ENCODE assay signal across 29 cellular contexts in genomic region chr21:30740462-30740861, GRCh38. TPM values are rescaled to one million over a fixed set of nuclear protein-coding genes. Genes with fewer than 3 reads are reported as not detected.
DNase-seq lines count a peak whose midpoint lies in the region; ATAC-seq, FAIRE-seq and TF ChIP-seq lines count a peak whose summit lies in the region.
"Had no signal": no experiment of that assay in that cellular context is flagged by ENCODE, and none has a peak within 500 bp of the region (broad histone marks: within the 10 kb centered on the region; RNA-seq: fewer than 3 reads in every experiment).

No MANE protein-coding gene starts in this region.

- no peak overlapping the region for H3K4me2 ChIP-seq in HepG2 (ENCODE audit: low read depth, low read length)
- no peak overlapping the region for H3K4me2 ChIP-seq in K562 (ENCODE audit: insufficient read depth, low read length)
- H3K4me2 ChIP-seq: BLaER1 had no signal

- H3K36me3 ChIP-seq in HepG2 (replicated peaks in 1 of 2; ENCODE audit: control insufficient read depth in 1 of 2, insufficient read depth in 2 of 2, low read length in 2 of 2), result no peaks in the 10 kb centered on the region
- no peaks in the 10 kb centered on the region for H3K36me3 ChIP-seq in right lobe of liver
- H3K36me3 ChIP-seq in K562 (ENCODE audit: control insufficient read depth, insufficient read depth, low read length), result no peaks in the 10 kb centered on the region
- H3K36me3 ChIP-seq: BE2C, BLaER1 had no signal

- CTCF ChIA-PET in HepG2 (lab: Yijun Ruan, JAX; ENCODE audit: low intra/inter-chr PET ratio, low total read pairs) (no interaction called here), K562 (lab: Yijun Ruan, JAX; ENCODE audit: low intra/inter-chr PET ratio) (no interaction called here)

- TF ChIP-seq RAD21 in HepG2 (CRISPR knock-in tag; IDR thresholded peaks at IDR 0.05) (no peak), K562 (CRISPR knock-in tag; conservative IDR thresholded peaks at IDR 0.05 in 1 of 2, IDR thresholded peaks at IDR 0.05 in 1 of 2) (no peak)

- in situ Hi-C loops in HepG2 (cut with HindIII; ENCODE audit: extremely low pct_ligation_motif_present, low pct_unique_long_range_greater_than_20kb) (no loop called here), K562 (cut with MboI) (no loop called here)

- TF ChIP-seq EP300 in HepG2 (IDR thresholded peaks at IDR 0.05; ENCODE audit: low read depth in 2 of 2, low read length in 2 of 2) (no peak), HepG2 (CRISPR knock-in tag; IDR thresholded peaks at IDR 0.05; ENCODE audit: borderline replicate concordance) (no peak), K562 (IDR thresholded peaks at IDR 0.05; ENCODE audit: low read length) (no peak)

- POLR2A ChIA-PET in HepG2 (lab: Yijun Ruan, JAX) (no interaction called here), K562 (lab: Yijun Ruan, JAX) (no interaction called here)

- H3K79me2 ChIP-seq in HepG2 (ENCODE audit: insufficient read depth, low read length) (no peaks in the 10 kb centered on the region), K562 (ENCODE audit: control insufficient read depth, insufficient read depth, low read length) (no peaks in the 10 kb centered on the region)

- no peak overlapping the region for H2AFZ ChIP-seq in HepG2 (ENCODE audit: low read length)
- no peak overlapping the region for H2AFZ ChIP-seq in K562 (ENCODE audit: low read depth, low read length)

- no peak overlapping the region for H3K9ac ChIP-seq in HepG2 (ENCODE audit: insufficient read depth, low read depth, low read length)
- H3K9ac ChIP-seq in K562 (ENCODE audit: insufficient read depth in 1 of 2, low read depth in 2 of 2, low read length in 2 of 2), result no peak overlapping the region
- H3K9ac ChIP-seq: BLaER1 had no signal

- ATAC-seq in HepG2, result no peak
- ATAC-seq in right lobe of liver, result no peak
- no peak for ATAC-seq in K562
- ATAC-seq: GM12878 had no signal

- peaks cover 85% of the 10 kb centered on the region for H3K9me3 ChIP-seq in HepG2 (ENCODE audit: low read length)
- no peaks in the 10 kb centered on the region for H3K9me3 ChIP-seq in right lobe of liver
- H3K9me3 ChIP-seq in K562 (replicated peaks; ENCODE audit: control insufficient read depth, insufficient read depth, low read depth, low read length), result peaks cover 3% of the 10 kb centered on the region; the same call in 1 of the 2 replicates
- H3K9me3 ChIP-seq: BE2C, BLaER1 had no signal

- TF ChIP-seq POLR2A in HepG2 (IDR thresholded peaks at IDR 0.05; ENCODE audit: insufficient read depth in 1 of 2, low read depth in 2 of 2, low read length in 2 of 2) (no peak), right lobe of liver (IDR thresholded peaks at IDR 0.05) (no peak), K562 (conservative IDR thresholded peaks at IDR 0.05) (no peak)

- no peak for FAIRE-seq in HepG2 (lab: Jason Lieb, UNC)
- FAIRE-seq in K562 (lab: Jason Lieb, UNC), result no peak
- FAIRE-seq: GM12878, GM12892, GM18507 had no signal

- BruUV-seq in HepG2 (replicated peaks; lab: Mats Ljungman, UMichigan), result no TSS peak
- no TSS peak for BruUV-seq in K562 (replicated peaks; lab: Mats Ljungman, UMichigan)

- H3K4me1 ChIP-seq in HepG2 (ENCODE audit: insufficient read depth, low read length) (no peaks in the 10 kb centered on the region), right lobe of liver (no peaks in the 10 kb centered on the region), K562 (replicated peaks in 1 of 2; ENCODE audit: control insufficient read depth in 2 of 2, insufficient read depth in 2 of 2, low read length in 2 of 2) (no peaks in the 10 kb centered on the region)
- H3K4me1 ChIP-seq: BE2C, BLaER1 had no signal

- H3K27me3 ChIP-seq in HepG2 (ENCODE audit: control insufficient read depth in 1 of 2, insufficient read depth in 2 of 2, low read length in 2 of 2) (no peaks in the 10 kb centered on the region), right lobe of liver (no peaks in the 10 kb centered on the region), K562 (ENCODE audit: control insufficient read depth in 2 of 2, insufficient read depth in 2 of 2, low read length in 2 of 2) (no peaks in the 10 kb centered on the region)
- H3K27me3 ChIP-seq: BE2C, BLaER1 had no signal

- TF ChIP-seq CTCF in HepG2 (CRISPR knock-in tag; IDR thresholded peaks at IDR 0.05), result no peak
- TF ChIP-seq CTCF in right lobe of liver (IDR thresholded peaks at IDR 0.05), result no peak
- TF ChIP-seq CTCF in K562 (IDR thresholded peaks at IDR 0.05 in 2 of 3, conservative IDR thresholded peaks at IDR 0.05 in 1 of 3; ENCODE audit: insufficient read depth in 2 of 3, low read depth in 1 of 3, low read length in 3 of 3), result no peak

- DNase-seq in HepG2 (ENCODE audit: low spot score), result no peak
- DNase-seq in right lobe of liver, result no peak
- DNase-seq in K562 (ENCODE audit: extremely low read depth in 1 of 4, low spot score in 3 of 4), result no peak
- no peak for DNase-seq in activated naive CD4-positive, alpha-beta T cell treated with anti-CD3 and anti-CD28 coated beads, Interleukin-2, amount 50 U/mL, for 16 hours
- DNase-seq: ACHN; BE2C; C1 segment of cervical spinal cord; CD4-positive, alpha-beta memory T cell; CD4-positive, CD25-positive, alpha-beta regulatory T cell; CD8-positive, alpha-beta memory T cell; COR-L47; DMS 273 treated with DMSO at 0.1 percent for 48 hours; DMS153; DMS53; DMS79; DND-41; EL; GDM1 had no signal

- no peak overlapping the region for H3K27ac ChIP-seq in HepG2 (ENCODE audit: extremely low read length, insufficient read depth, low read length)
- no peak overlapping the region for H3K27ac ChIP-seq in right lobe of liver
- H3K27ac ChIP-seq in K562 (ENCODE audit: extremely low read depth, low read depth, low read length), result no peak overlapping the region
- H3K27ac ChIP-seq: 22Rv1, BLaER1 had no signal

- 42% methylated on average over 2 of the region's 2 CpGs for WGBS in HepG2 (ENCODE audit: low lambda C conversion rate)
- WGBS in right lobe of liver (ENCODE audit: insufficient coverage, low coverage, low lambda C conversion rate, missing lambda C conversion rate), result 69% methylated on average over 2 of the region's 2 CpGs
- WGBS in K562 (ENCODE audit: insufficient coverage, low coverage, missing lambda C conversion rate), result 11% methylated on average over 2 of the region's 2 CpGs

- intact Hi-C loops in HepG2 (cut with micrococcal nuclease; ENCODE audit: unreplicated experiment) (no loop called here), right lobe of liver (cut with DNase I) (no loop called here), K562 (cut with micrococcal nuclease) (loop anchor here (10.0 kb wide), 1 partner anchor 236 kb away; the partner anchor contains the start of gene KRTAP19-5)

- H4K20me1 ChIP-seq in HepG2 (ENCODE audit: insufficient read depth, low read length) (no peaks in the 10 kb centered on the region), K562 (replicated peaks; ENCODE audit: control insufficient read depth, insufficient read depth, low read length) (no peaks in the 10 kb centered on the region)
- H4K20me1 ChIP-seq: BLaER1 had no signal

- no peak overlapping the region for H3K4me3 ChIP-seq in HepG2 (replicated peaks in 1 of 3; ENCODE audit: insufficient read depth in 1 of 3, low read depth in 2 of 3, low read length in 3 of 3)
- H3K4me3 ChIP-seq in right lobe of liver, result no peak overlapping the region
- no peak overlapping the region for H3K4me3 ChIP-seq in K562
- H3K4me3 ChIP-seq: BLaER1, GM12878 had no signal

- no peaks in the 10 kb centered on the region for H3K9me1 ChIP-seq in K562 (ENCODE audit: control insufficient read depth, insufficient read depth, low read length)

RNA-seq across cellular contexts. Expression of gene KRTAP21-2, which starts 6.6 kb away (rescaled TPM):
- total RNA-seq in HepG2 (2016; rRNA removed; fragmentation: Illumina TruSeq; extraction: Trizol) (not detected in 2 replicates), right lobe of liver (not detected), K562 (2014; rRNA removed) (not detected in 2 replicates), K562 (2014; rRNA removed; fragmentation: Illumina TruSeq; extraction: Trizol) (not detected in 2 replicates), K562 (2015; rRNA removed; fragmentation: Illumina TruSeq; extraction: Trizol) (not detected in 2 replicates), K562 (2021) (not detected in 2 replicates)
- not detected in 2 replicates for total RNA-seq in HepG2 (2016; cell fraction: cytosol; rRNA removed; fragmentation: Illumina TruSeq; extraction: Trizol; ENCODE audit: low read depth)
- not detected in 2 replicates for total RNA-seq in HepG2 (2016; cell fraction: insoluble cytoplasmic fraction; rRNA removed; fragmentation: Illumina TruSeq; extraction: Trizol)
- not detected in 2 replicates for total RNA-seq in HepG2 (2016; cell fraction: membrane; rRNA removed; fragmentation: Illumina TruSeq; extraction: Trizol)
- total RNA-seq in HepG2 (2016; cell fraction: nucleus; rRNA removed; fragmentation: Illumina TruSeq; extraction: Trizol), result not detected in 2 replicates
- polyA plus RNA-seq in HepG2 (2011; rRNA removed) (not detected in 2 replicates), K562 (2011; rRNA removed) (not detected in 2 replicates), K562 (2014; fragmentation: Illumina TruSeq; extraction: Trizol) (not detected in 2 replicates), K562 (2014; fragmentation: Nextera tagmentation; extraction: Ambion mirVana) (not detected), K562 (2014; rRNA removed) (not detected in 2 replicates)
- polyA plus RNA-seq in HepG2 (2011; cell fraction: cytosol; rRNA removed), result not detected in 2 replicates
- not detected in 2 replicates for polyA plus RNA-seq in HepG2 (2011; cell fraction: nucleus; rRNA removed)
- not detected in 2 replicates for polyA plus RNA-seq in HepG2 (2012)
- polyA plus RNA-seq in HepG2 (2016; cell fraction: cytosol; fragmentation: Illumina TruSeq; extraction: Trizol; ENCODE audit: low read depth), result not detected in 2 replicates
- polyA plus RNA-seq in HepG2 (2016; cell fraction: insoluble cytoplasmic fraction; fragmentation: Illumina TruSeq; extraction: Trizol; ENCODE audit: low read depth), result not detected in 2 replicates
- polyA plus RNA-seq in HepG2 (2016; cell fraction: membrane; fragmentation: Illumina TruSeq; extraction: Trizol; ENCODE audit: low read depth), result not detected in 2 replicates
- polyA plus RNA-seq in HepG2 (2016; cell fraction: nucleus; fragmentation: Illumina TruSeq; extraction: Trizol; ENCODE audit: insufficient read depth, low read depth), result not detected in 2 replicates
- not detected in 2 replicates for polyA minus RNA-seq in HepG2 (2011; rRNA and poly(A)+ RNA removed; ENCODE audit: low replicate concordance)
- polyA minus RNA-seq in HepG2 (2011; cell fraction: cytosol; rRNA and poly(A)+ RNA removed), result not detected in 2 replicates
- not detected in 2 replicates for polyA minus RNA-seq in HepG2 (2011; cell fraction: nucleus; rRNA and poly(A)+ RNA removed)
- total RNA-seq in K562 (2011; cell fraction: chromatin; rRNA removed; ENCODE audit: low replicate concordance), result not detected in 2 replicates
- not detected in 2 replicates for total RNA-seq in K562 (2011; cell fraction: nucleolus; rRNA removed)
- not detected in 2 replicates for total RNA-seq in K562 (2011; cell fraction: nucleoplasm; rRNA removed)
- not detected in 2 replicates for polyA plus RNA-seq in K562 (2011; cell fraction: cytosol; rRNA removed)
- polyA plus RNA-seq in K562 (2011; cell fraction: nucleus; rRNA removed), result not detected in 2 replicates
- not detected in 2 replicates for polyA plus RNA-seq in K562 (2012)
- polyA minus RNA-seq in K562 (2011; rRNA and poly(A)+ RNA removed), result not detected in 2 replicates
- not detected in 2 replicates for polyA minus RNA-seq in K562 (2011; cell fraction: cytosol; rRNA and poly(A)+ RNA removed)
- polyA minus RNA-seq in K562 (2011; cell fraction: nucleus; rRNA and poly(A)+ RNA removed), result not detected in 2 replicates
- total RNA-seq: A172; A673; CD4-positive, alpha-beta memory T cell; CD4-positive, CD25-positive, alpha-beta regulatory T cell; CD8-positive, alpha-beta memory T cell; Daoy; G401; GM12878 had no signal
- polyA plus RNA-seq: AG04450; CD14-positive monocyte; CD4-positive, alpha-beta memory T cell; CD4-positive, CD25-positive, alpha-beta regulatory T cell; CD8-positive, alpha-beta memory T cell; GM12878 had no signal

RNA-seq across cellular contexts. Expression of gene KRTAP21-1, which starts 14.8 kb away (rescaled TPM):
- not detected in 2 replicates for total RNA-seq in HepG2 (2016; rRNA removed; fragmentation: Illumina TruSeq; extraction: Trizol)
- not detected in 2 replicates for total RNA-seq in HepG2 (2016; cell fraction: cytosol; rRNA removed; fragmentation: Illumina TruSeq; extraction: Trizol; ENCODE audit: low read depth)
- total RNA-seq in HepG2 (2016; cell fraction: insoluble cytoplasmic fraction; rRNA removed; fragmentation: Illumina TruSeq; extraction: Trizol), result not detected in 2 replicates
- not detected in 2 replicates for total RNA-seq in HepG2 (2016; cell fraction: membrane; rRNA removed; fragmentation: Illumina TruSeq; extraction: Trizol)
- not detected in 2 replicates for total RNA-seq in HepG2 (2016; cell fraction: nucleus; rRNA removed; fragmentation: Illumina TruSeq; extraction: Trizol)
- not detected in 2 replicates for polyA plus RNA-seq in HepG2 (2011; rRNA removed)
- not detected in 2 replicates for polyA plus RNA-seq in HepG2 (2011; cell fraction: cytosol; rRNA removed)
- polyA plus RNA-seq in HepG2 (2011; cell fraction: nucleus; rRNA removed), result not detected in 2 replicates
- polyA plus RNA-seq in HepG2 (2012), result not detected in 2 replicates
- not detected in 2 replicates for polyA plus RNA-seq in HepG2 (2016; cell fraction: cytosol; fragmentation: Illumina TruSeq; extraction: Trizol; ENCODE audit: low read depth)
- polyA plus RNA-seq in HepG2 (2016; cell fraction: insoluble cytoplasmic fraction; fragmentation: Illumina TruSeq; extraction: Trizol; ENCODE audit: low read depth), result not detected in 2 replicates
- polyA plus RNA-seq in HepG2 (2016; cell fraction: membrane; fragmentation: Illumina TruSeq; extraction: Trizol; ENCODE audit: low read depth), result not detected in 2 replicates
- not detected in 2 replicates for polyA plus RNA-seq in HepG2 (2016; cell fraction: nucleus; fragmentation: Illumina TruSeq; extraction: Trizol; ENCODE audit: insufficient read depth, low read depth)
- polyA minus RNA-seq in HepG2 (2011; rRNA and poly(A)+ RNA removed; ENCODE audit: low replicate concordance), result not detected in 2 replicates
- polyA minus RNA-seq in HepG2 (2011; cell fraction: cytosol; rRNA and poly(A)+ RNA removed), result not detected in 2 replicates
- polyA minus RNA-seq in HepG2 (2011; cell fraction: nucleus; rRNA and poly(A)+ RNA removed), result not detected in 2 replicates
- total RNA-seq in right lobe of liver, result not detected
- total RNA-seq in K562 (2011; cell fraction: chromatin; rRNA removed; ENCODE audit: low replicate concordance), result not detected in 2 replicates
- not detected in 2 replicates for total RNA-seq in K562 (2011; cell fraction: nucleolus; rRNA removed)
- not detected in 2 replicates for total RNA-seq in K562 (2011; cell fraction: nucleoplasm; rRNA removed)
- total RNA-seq in K562 (2014; rRNA removed), result not detected in 2 replicates
- total RNA-seq in K562 (2014; rRNA removed; fragmentation: Illumina TruSeq; extraction: Trizol), result not detected in 2 replicates
- not detected in 2 replicates for total RNA-seq in K562 (2015; rRNA removed; fragmentation: Illumina TruSeq; extraction: Trizol)
- total RNA-seq in K562 (2021), result not detected in 2 replicates
- polyA plus RNA-seq in K562 (2011; rRNA removed), result not detected in 2 replicates
- polyA plus RNA-seq in K562 (2011; cell fraction: cytosol; rRNA removed), result not detected in 2 replicates
- not detected in 2 replicates for polyA plus RNA-seq in K562 (2011; cell fraction: nucleus; rRNA removed)
- polyA plus RNA-seq in K562 (2012), result not detected in 2 replicates
- polyA plus RNA-seq in K562 (2014; fragmentation: Illumina TruSeq; extraction: Trizol), result not detected in 2 replicates
- polyA plus RNA-seq in K562 (2014; fragmentation: Nextera tagmentation; extraction: Ambion mirVana), result not detected
- polyA plus RNA-seq in K562 (2014; rRNA removed), result not detected in 2 replicates
- polyA minus RNA-seq in K562 (2011; rRNA and poly(A)+ RNA removed), result not detected in 2 replicates
- not detected in 2 replicates for polyA minus RNA-seq in K562 (2011; cell fraction: cytosol; rRNA and poly(A)+ RNA removed)
- not detected in 2 replicates for polyA minus RNA-seq in K562 (2011; cell fraction: nucleus; rRNA and poly(A)+ RNA removed)
- total RNA-seq: A172; A673; CD4-positive, alpha-beta memory T cell; CD4-positive, CD25-positive, alpha-beta regulatory T cell; CD8-positive, alpha-beta memory T cell; Daoy; G401; GM12878 had no signal
- polyA plus RNA-seq: AG04450; CD14-positive monocyte; CD4-positive, alpha-beta memory T cell; CD4-positive, CD25-positive, alpha-beta regulatory T cell; CD8-positive, alpha-beta memory T cell; GM12878 had no signal

RNA-seq across cellular contexts. Expression of gene KRTAP21-3, which starts 21.9 kb away (rescaled TPM):
- total RNA-seq in HepG2 (2016; rRNA removed; fragmentation: Illumina TruSeq; extraction: Trizol) (not detected in 2 replicates), right lobe of liver (not detected), K562 (2014; rRNA removed) (not detected in 2 replicates), K562 (2014; rRNA removed; fragmentation: Illumina TruSeq; extraction: Trizol) (not detected in 2 replicates), K562 (2015; rRNA removed; fragmentation: Illumina TruSeq; extraction: Trizol) (not detected in 2 replicates), K562 (2021) (not detected in 2 replicates)
- total RNA-seq in HepG2 (2016; cell fraction: cytosol; rRNA removed; fragmentation: Illumina TruSeq; extraction: Trizol; ENCODE audit: low read depth), result not detected in 2 replicates
- total RNA-seq in HepG2 (2016; cell fraction: insoluble cytoplasmic fraction; rRNA removed; fragmentation: Illumina TruSeq; extraction: Trizol), result not detected in 2 replicates
- total RNA-seq in HepG2 (2016; cell fraction: membrane; rRNA removed; fragmentation: Illumina TruSeq; extraction: Trizol), result not detected in 2 replicates
- total RNA-seq in HepG2 (2016; cell fraction: nucleus; rRNA removed; fragmentation: Illumina TruSeq; extraction: Trizol), result not detected in 2 replicates
- polyA plus RNA-seq in HepG2 (2011; rRNA removed) (not detected in 2 replicates), K562 (2011; rRNA removed) (not detected in 2 replicates), K562 (2014; fragmentation: Illumina TruSeq; extraction: Trizol) (not detected in 2 replicates), K562 (2014; fragmentation: Nextera tagmentation; extraction: Ambion mirVana) (not detected), K562 (2014; rRNA removed) (not detected in 2 replicates)
- not detected in 2 replicates for polyA plus RNA-seq in HepG2 (2011; cell fraction: cytosol; rRNA removed)
- polyA plus RNA-seq in HepG2 (2011; cell fraction: nucleus; rRNA removed), result not detected in 2 replicates
- not detected in 2 replicates for polyA plus RNA-seq in HepG2 (2012)
- polyA plus RNA-seq in HepG2 (2016; cell fraction: cytosol; fragmentation: Illumina TruSeq; extraction: Trizol; ENCODE audit: low read depth), result not detected in 2 replicates
- polyA plus RNA-seq in HepG2 (2016; cell fraction: insoluble cytoplasmic fraction; fragmentation: Illumina TruSeq; extraction: Trizol; ENCODE audit: low read depth), result not detected in 2 replicates
- polyA plus RNA-seq in HepG2 (2016; cell fraction: membrane; fragmentation: Illumina TruSeq; extraction: Trizol; ENCODE audit: low read depth), result not detected in 2 replicates
- not detected in 2 replicates for polyA plus RNA-seq in HepG2 (2016; cell fraction: nucleus; fragmentation: Illumina TruSeq; extraction: Trizol; ENCODE audit: insufficient read depth, low read depth)
- polyA minus RNA-seq in HepG2 (2011; rRNA and poly(A)+ RNA removed; ENCODE audit: low replicate concordance), result not detected in 2 replicates
- polyA minus RNA-seq in HepG2 (2011; cell fraction: cytosol; rRNA and poly(A)+ RNA removed), result not detected in 2 replicates
- not detected in 2 replicates for polyA minus RNA-seq in HepG2 (2011; cell fraction: nucleus; rRNA and poly(A)+ RNA removed)
- total RNA-seq in K562 (2011; cell fraction: chromatin; rRNA removed; ENCODE audit: low replicate concordance), result not detected in 2 replicates
- total RNA-seq in K562 (2011; cell fraction: nucleolus; rRNA removed), result not detected in 2 replicates
- not detected in 2 replicates for total RNA-seq in K562 (2011; cell fraction: nucleoplasm; rRNA removed)
- polyA plus RNA-seq in K562 (2011; cell fraction: cytosol; rRNA removed), result not detected in 2 replicates
- polyA plus RNA-seq in K562 (2011; cell fraction: nucleus; rRNA removed), result not detected in 2 replicates
- polyA plus RNA-seq in K562 (2012), result not detected in 2 replicates
- not detected in 2 replicates for polyA minus RNA-seq in K562 (2011; rRNA and poly(A)+ RNA removed)
- polyA minus RNA-seq in K562 (2011; cell fraction: cytosol; rRNA and poly(A)+ RNA removed), result not detected in 2 replicates
- not detected in 2 replicates for polyA minus RNA-seq in K562 (2011; cell fraction: nucleus; rRNA and poly(A)+ RNA removed)
- total RNA-seq: A172; A673; CD4-positive, alpha-beta memory T cell; CD4-positive, CD25-positive, alpha-beta regulatory T cell; CD8-positive, alpha-beta memory T cell; Daoy; G401; GM12878 had no signal
- polyA plus RNA-seq: AG04450; CD14-positive monocyte; CD4-positive, alpha-beta memory T cell; CD4-positive, CD25-positive, alpha-beta regulatory T cell; CD8-positive, alpha-beta memory T cell; GM12878 had no signal

Comparison
In these comparisons a context has a peak if more than half of its experiments do, and no peak if none do; other contexts are left out.
1. Of the 241 proteins assayed by ChIP-seq in both HepG2 and K562: peak only in HepG2: MAFK; only in K562: none; in both: MAFF; in neither: 239.